1 cellular context compared by ENCODE assay signal in the genomic region with DNA sequence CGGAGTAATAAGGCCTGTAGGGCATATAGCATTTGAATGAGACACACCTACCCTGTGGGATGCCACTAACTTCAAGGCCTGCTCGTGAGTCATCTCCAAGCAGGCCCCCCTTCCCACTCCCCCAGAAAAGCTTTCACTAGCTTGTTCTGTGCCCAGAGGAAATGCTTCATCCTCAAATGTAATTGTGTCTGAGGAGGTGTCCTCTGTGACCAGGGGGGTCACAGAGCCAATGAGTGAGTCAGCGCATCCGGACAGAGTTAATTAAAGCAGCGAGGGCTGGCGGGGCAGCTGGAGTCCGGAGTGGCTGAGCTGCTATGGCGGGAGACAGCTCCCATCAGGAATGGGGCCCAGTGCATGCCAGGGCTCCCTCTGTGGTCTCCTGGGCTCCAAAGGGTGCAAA.
TF ChIP-seq lines count a peak whose summit lies in the region.

No MANE protein-coding gene starts in this region.

TF ChIP-seq in GM23338, 12 proteins besides CTCF, POLR2A, EP300 and RAD21 (continued from another document):
- TF ChIP-seq, protein P1, sequence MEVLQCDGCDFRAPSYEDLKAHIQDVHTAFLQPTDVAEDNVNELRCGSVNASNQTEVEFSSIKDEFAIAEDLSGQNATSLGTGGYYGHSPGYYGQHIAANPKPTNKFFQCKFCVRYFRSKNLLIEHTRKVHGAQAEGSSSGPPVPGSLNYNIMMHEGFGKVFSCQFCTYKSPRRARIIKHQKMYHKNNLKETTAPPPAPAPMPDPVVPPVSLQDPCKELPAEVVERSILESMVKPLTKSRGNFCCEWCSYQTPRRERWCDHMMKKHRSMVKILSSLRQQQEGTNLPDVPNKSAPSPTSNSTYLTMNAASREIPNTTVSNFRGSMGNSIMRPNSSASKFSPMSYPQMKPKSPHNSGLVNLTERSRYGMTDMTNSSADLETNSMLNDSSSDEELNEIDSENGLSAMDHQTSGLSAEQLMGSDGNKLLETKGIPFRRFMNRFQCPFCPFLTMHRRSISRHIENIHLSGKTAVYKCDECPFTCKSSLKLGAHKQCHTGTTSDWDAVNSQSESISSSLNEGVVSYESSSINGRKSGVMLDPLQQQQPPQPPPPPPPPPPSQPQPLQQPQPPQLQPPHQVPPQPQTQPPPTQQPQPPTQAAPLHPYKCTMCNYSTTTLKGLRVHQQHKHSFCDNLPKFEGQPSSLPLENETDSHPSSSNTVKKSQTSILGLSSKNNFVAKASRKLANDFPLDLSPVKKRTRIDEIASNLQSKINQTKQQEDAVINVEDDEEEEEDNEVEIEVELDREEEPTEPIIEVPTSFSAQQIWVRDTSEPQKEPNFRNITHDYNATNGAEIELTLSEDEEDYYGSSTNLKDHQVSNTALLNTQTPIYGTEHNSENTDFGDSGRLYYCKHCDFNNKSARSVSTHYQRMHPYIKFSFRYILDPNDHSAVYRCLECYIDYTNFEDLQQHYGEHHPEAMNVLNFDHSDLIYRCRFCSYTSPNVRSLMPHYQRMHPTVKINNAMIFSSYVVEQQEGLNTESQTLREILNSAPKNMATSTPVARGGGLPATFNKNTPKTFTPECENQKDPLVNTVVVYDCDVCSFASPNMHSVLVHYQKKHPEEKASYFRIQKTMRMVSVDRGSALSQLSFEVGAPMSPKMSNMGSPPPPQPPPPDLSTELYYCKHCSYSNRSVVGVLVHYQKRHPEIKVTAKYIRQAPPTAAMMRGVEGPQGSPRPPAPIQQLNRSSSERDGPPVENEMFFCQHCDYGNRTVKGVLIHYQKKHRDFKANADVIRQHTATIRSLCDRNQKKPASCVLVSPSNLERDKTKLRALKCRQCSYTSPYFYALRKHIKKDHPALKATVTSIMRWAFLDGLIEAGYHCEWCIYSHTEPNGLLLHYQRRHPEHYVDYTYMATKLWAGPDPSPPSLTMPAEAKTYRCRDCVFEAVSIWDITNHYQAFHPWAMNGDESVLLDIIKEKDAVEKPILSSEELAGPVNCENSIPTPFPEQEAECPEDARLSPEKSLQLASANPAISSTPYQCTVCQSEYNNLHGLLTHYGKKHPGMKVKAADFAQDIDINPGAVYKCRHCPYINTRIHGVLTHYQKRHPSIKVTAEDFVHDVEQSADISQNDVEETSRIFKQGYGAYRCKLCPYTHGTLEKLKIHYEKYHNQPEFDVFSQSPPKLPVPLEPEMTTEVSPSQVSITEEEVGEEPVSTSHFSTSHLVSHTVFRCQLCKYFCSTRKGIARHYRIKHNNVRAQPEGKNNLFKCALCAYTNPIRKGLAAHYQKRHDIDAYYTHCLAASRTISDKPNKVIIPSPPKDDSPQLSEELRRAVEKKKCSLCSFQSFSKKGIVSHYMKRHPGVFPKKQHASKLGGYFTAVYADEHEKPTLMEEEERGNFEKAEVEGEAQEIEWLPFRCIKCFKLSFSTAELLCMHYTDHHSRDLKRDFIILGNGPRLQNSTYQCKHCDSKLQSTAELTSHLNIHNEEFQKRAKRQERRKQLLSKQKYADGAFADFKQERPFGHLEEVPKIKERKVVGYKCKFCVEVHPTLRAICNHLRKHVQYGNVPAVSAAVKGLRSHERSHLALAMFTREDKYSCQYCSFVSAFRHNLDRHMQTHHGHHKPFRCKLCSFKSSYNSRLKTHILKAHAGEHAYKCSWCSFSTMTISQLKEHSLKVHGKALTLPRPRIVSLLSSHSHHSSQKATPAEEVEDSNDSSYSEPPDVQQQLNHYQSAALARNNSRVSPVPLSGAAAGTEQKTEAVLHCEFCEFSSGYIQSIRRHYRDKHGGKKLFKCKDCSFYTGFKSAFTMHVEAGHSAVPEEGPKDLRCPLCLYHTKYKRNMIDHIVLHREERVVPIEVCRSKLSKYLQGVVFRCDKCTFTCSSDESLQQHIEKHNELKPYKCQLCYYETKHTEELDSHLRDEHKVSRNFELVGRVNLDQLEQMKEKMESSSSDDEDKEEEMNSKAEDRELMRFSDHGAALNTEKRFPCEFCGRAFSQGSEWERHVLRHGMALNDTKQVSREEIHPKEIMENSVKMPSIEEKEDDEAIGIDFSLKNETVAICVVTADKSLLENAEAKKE (CRISPR knock-in tag; IDR thresholded peaks at IDR 0.05) = no peak
- no peak for TF ChIP-seq NANOG (IDR thresholded peaks at IDR 0.05; ENCODE audit: borderline replicate concordance)
- TF ChIP-seq JUNB (IDR thresholded peaks at IDR 0.05; ENCODE audit: unreplicated experiment) = no peak
- no peak for TF ChIP-seq CREB1 (CRISPR knock-in tag; IDR thresholded peaks at IDR 0.05; ENCODE audit: low read depth)
- TF ChIP-seq EZH2phosphoT487 (IDR thresholded peaks at IDR 0.05; ENCODE audit: unreplicated experiment) = no peak
- no peak for TF ChIP-seq STAT1 (IDR thresholded peaks at IDR 0.05; ENCODE audit: unreplicated experiment)
